ENCODE assay signal across 15 cellular contexts in genomic region chr3:171407746-171408145, GRCh38. TPM values are rescaled to one million over a fixed set of nuclear protein-coding genes. Genes with fewer than 3 reads are reported as not detected.
A peak's percentile ranks its signal among the peaks of the same experiment; 100 is the strongest.
DNase-seq lines count a peak whose midpoint lies in the region; ATAC-seq, FAIRE-seq and TF ChIP-seq lines count a peak whose summit lies in the region.
"Had no signal": no experiment of that assay in that cellular context is flagged by ENCODE, and none has a peak within 500 bp of the region (broad histone marks: within the 10 kb centered on the region; RNA-seq: fewer than 3 reads in every experiment).

No MANE protein-coding gene starts in this region.

- H3K4me1 ChIP-seq in endothelial cell of umbilical vein (ENCODE audit: control insufficient read depth, extremely low read depth, insufficient read depth, low read length), result no peaks in the 10 kb centered on the region
- no peaks in the 10 kb centered on the region for H3K4me1 ChIP-seq in smooth muscle cell (ENCODE audit: low read depth)
- H3K4me1 ChIP-seq: BLaER1 treated with 17β-estradiol and CSF1 and Interleukin-3, amounts not matched to agents 10 nM and 100 nM had no signal

- 50% methylated on average over 4 of the region's 4 CpGs for WGBS in smooth muscle cell (ENCODE audit: low lambda C conversion rate)

- H3K4me3 ChIP-seq in endothelial cell of umbilical vein (replicated peaks in 1 of 3; ENCODE audit: insufficient read depth in 1 of 3, low read depth in 1 of 3, low read length in 3 of 3) (no peak overlapping the region), smooth muscle cell (no peak overlapping the region), MG63 (no peak overlapping the region)
- H3K4me3 ChIP-seq: BLaER1 treated with 17β-estradiol and CSF1 and Interleukin-3, amounts not matched to agents 10 nM and 100 nM; transverse colon had no signal

- H3K27ac ChIP-seq in endothelial cell of umbilical vein (ENCODE audit: insufficient read depth, low read depth, low read length) (no peak overlapping the region), smooth muscle cell (ENCODE audit: low read depth) (no peak overlapping the region)
- H3K27ac ChIP-seq: BLaER1 treated with 17β-estradiol and CSF1 and Interleukin-3, amounts not matched to agents 10 nM and 100 nM; transverse colon had no signal

- H3K4me2 ChIP-seq in endothelial cell of umbilical vein (ENCODE audit: insufficient read depth, low read length), result no peak overlapping the region
- peak overlapping the region; percentile 33 for H3K4me2 ChIP-seq in smooth muscle cell
- H3K4me2 ChIP-seq: BLaER1 treated with 17β-estradiol and CSF1 and Interleukin-3, amounts not matched to agents 10 nM and 100 nM had no signal

- no peaks in the 10 kb centered on the region for H4K20me1 ChIP-seq in endothelial cell of umbilical vein (replicated peaks; ENCODE audit: control insufficient read depth, extremely low read depth, insufficient read depth, low read length)
- H4K20me1 ChIP-seq in smooth muscle cell (ENCODE audit: low read depth), result peaks cover 13% of the 10 kb centered on the region
- H4K20me1 ChIP-seq: BLaER1 treated with 17β-estradiol and CSF1 and Interleukin-3, amounts not matched to agents 10 nM and 100 nM had no signal

- no TSS peak for BruUV-seq in endothelial cell of umbilical vein (replicated peaks; lab: Mats Ljungman, UMichigan)

- H3K27ac Mint-ChIP-seq in activated naive CD4-positive, alpha-beta T cell treated with anti-CD3 and anti-CD28 coated beads, Interleukin-2, amount 50 U/mL, for 24 hours, result peak overlapping the region; percentile 57
- H3K27ac Mint-ChIP-seq in activated naive CD4-positive, alpha-beta T cell treated with anti-CD3 and anti-CD28 coated beads, Interleukin-2, amount 10 ng/mL, durations not matched to agents 7 days and 5 days, result no peak overlapping the region
- H3K27ac Mint-ChIP-seq: activated B cell treated with CpG ODN at 0.5 μM for 24 hours had no signal

- intact Hi-C loops in endothelial cell of umbilical vein (cut with micrococcal nuclease), result no loop called here

- H3K4me3 Mint-ChIP-seq in activated naive CD4-positive, alpha-beta T cell treated with anti-CD3 and anti-CD28 coated beads, Interleukin-2, amount 50 U/mL, for 24 hours, result peak overlapping the region; percentile 0
- no peak overlapping the region for H3K4me3 Mint-ChIP-seq in activated naive CD4-positive, alpha-beta T cell treated with anti-CD3 and anti-CD28 coated beads, Interleukin-2, amount 10 ng/mL, durations not matched to agents 7 days and 5 days
- H3K4me3 Mint-ChIP-seq: activated B cell treated with CpG ODN at 0.5 μM for 24 hours had no signal

- H3K9ac ChIP-seq in endothelial cell of umbilical vein (replicated peaks; ENCODE audit: extremely low read depth, insufficient read depth, low read length) (no peak overlapping the region), smooth muscle cell (ENCODE audit: low read depth) (no peak overlapping the region)
- H3K9ac ChIP-seq: BLaER1 treated with 17β-estradiol and CSF1 and Interleukin-3, amounts not matched to agents 10 nM and 100 nM had no signal

- H3K27me3 ChIP-seq in endothelial cell of umbilical vein (ENCODE audit: control insufficient read depth in 2 of 2, insufficient read depth in 2 of 2, low read length in 2 of 2) (no peaks in the 10 kb centered on the region), smooth muscle cell (ENCODE audit: low read depth) (no peaks in the 10 kb centered on the region), MG63 (no peaks in the 10 kb centered on the region)
- H3K27me3 ChIP-seq: BLaER1 treated with 17β-estradiol and CSF1 and Interleukin-3, amounts not matched to agents 10 nM and 100 nM; transverse colon had no signal

- peak; percentile 68 for FAIRE-seq in endothelial cell of umbilical vein (lab: Jason Lieb, UNC)

- H3K9me3 ChIP-seq in endothelial cell of umbilical vein (replicated peaks; ENCODE audit: control insufficient read depth, insufficient read depth, low read length) (no peaks in the 10 kb centered on the region), smooth muscle cell (replicated peaks; ENCODE audit: low read depth) (no peaks in the 10 kb centered on the region), MG63 (no peaks in the 10 kb centered on the region)
- H3K9me3 ChIP-seq: BLaER1 treated with 17β-estradiol and CSF1 and Interleukin-3, amounts not matched to agents 10 nM and 100 nM; transverse colon had no signal

- H2AFZ ChIP-seq in endothelial cell of umbilical vein (ENCODE audit: low read depth, low read length) (no peak overlapping the region), smooth muscle cell (ENCODE audit: low read depth) (no peak overlapping the region)

- H3K36me3 Mint-ChIP-seq in activated naive CD4-positive, alpha-beta T cell treated with anti-CD3 and anti-CD28 coated beads, Interleukin-2, amount 50 U/mL, for 24 hours, result peaks cover 8% of the 10 kb centered on the region
- peaks cover 32% of the 10 kb centered on the region for H3K36me3 Mint-ChIP-seq in activated naive CD4-positive, alpha-beta T cell treated with anti-CD3 and anti-CD28 coated beads, Interleukin-2, amount 10 ng/mL, durations not matched to agents 7 days and 5 days

- no peaks in the 10 kb centered on the region for H3F3A ChIP-seq in smooth muscle cell (ENCODE audit: low read depth)

- POLR2A ChIA-PET in endothelial cell of umbilical vein (lab: Charles Lee), result no interaction called here

- no peak for TF ChIP-seq CTCF in endothelial cell of umbilical vein (IDR thresholded peaks at IDR 0.05; ENCODE audit: extremely low read depth in 1 of 2, insufficient read depth in 1 of 2, low read depth in 1 of 2, low read length in 2 of 2)
- no peak for TF ChIP-seq CTCF in smooth muscle cell (IDR thresholded peaks at IDR 0.05; ENCODE audit: borderline replicate concordance, insufficient read depth, poor library complexity, severe bottlenecking)

- no peak for ATAC-seq in HG03469 (IDR thresholded peaks at IDR 0.05; ENCODE audit: unreplicated experiment)
- ATAC-seq: left colon, Panc1 had no signal

- H3K27me3 Mint-ChIP-seq in activated naive CD4-positive, alpha-beta T cell treated with anti-CD3 and anti-CD28 coated beads, Interleukin-2, amount 50 U/mL, for 24 hours, result no peaks in the 10 kb centered on the region
- H3K27me3 Mint-ChIP-seq in activated naive CD4-positive, alpha-beta T cell treated with anti-CD3 and anti-CD28 coated beads, Interleukin-2, amount 10 ng/mL, durations not matched to agents 7 days and 5 days, result no peaks in the 10 kb centered on the region

- TF ChIP-seq POLR2A in endothelial cell of umbilical vein (IDR thresholded peaks at IDR 0.05; ENCODE audit: low read depth, low read length), result no peak

- H3K79me2 ChIP-seq in endothelial cell of umbilical vein (ENCODE audit: control insufficient read depth, insufficient read depth, low read length), result peaks cover 25% of the 10 kb centered on the region
- peaks cover 17% of the 10 kb centered on the region for H3K79me2 ChIP-seq in smooth muscle cell (ENCODE audit: low read depth)

- peaks cover 84% of the 10 kb centered on the region for H3K4me1 Mint-ChIP-seq in activated naive CD4-positive, alpha-beta T cell treated with anti-CD3 and anti-CD28 coated beads, Interleukin-2, amount 50 U/mL, for 24 hours
- peaks cover 7% of the 10 kb centered on the region for H3K4me1 Mint-ChIP-seq in activated naive CD4-positive, alpha-beta T cell treated with anti-CD3 and anti-CD28 coated beads, Interleukin-2, amount 10 ng/mL, durations not matched to agents 7 days and 5 days
- H3K4me1 Mint-ChIP-seq: activated B cell treated with CpG ODN at 0.5 μM for 24 hours had no signal

- CTCF ChIA-PET in activated naive CD4-positive, alpha-beta T cell treated with anti-CD3 and anti-CD28 coated beads, Interleukin-2, amount 10 ng/mL, durations not matched to agents 7 days and 5 days (lab: Charles Lee), result no interaction called here
- CTCF ChIA-PET in endothelial cell of umbilical vein (lab: Charles Lee), result interaction anchor here (1.4 kb wide), 1 partner anchor 147 kb away, joined by 3 read pairs; no protein-coding TSS in a partner anchor

- DNase-seq in activated naive CD4-positive, alpha-beta T cell treated with anti-CD3 and anti-CD28 coated beads, Interleukin-2, amount 10 ng/mL, durations not matched to agents 7 days and 5 days, result no peak
- DNase-seq in RKO (ENCODE audit: low spot score), result peak; percentile 83
- peak; percentile 36 for DNase-seq in endothelial cell of umbilical vein (ENCODE audit: low read depth, low spot score)
- DNase-seq in smooth muscle cell (lab: John Stamatoyannopoulos, UW; ENCODE audit: unreplicated experiment), result no peak
- no peak for DNase-seq in DMS79 (lab: John Stamatoyannopoulos, UW)
- DNase-seq in MG63, result no peak
- DNase-seq: activated B cell treated with CpG ODN at 0.5 μM for 24 hours, anterior cingulate cortex, left colon, NCI-H2081, transverse colon had no signal

- H3K36me3 ChIP-seq in endothelial cell of umbilical vein (ENCODE audit: control insufficient read depth in 2 of 2, extremely low read depth in 1 of 2, insufficient read depth in 2 of 2, low read length in 2 of 2) (no peaks in the 10 kb centered on the region), smooth muscle cell (ENCODE audit: low read depth) (no peaks in the 10 kb centered on the region), MG63 (no peaks in the 10 kb centered on the region)
- H3K36me3 ChIP-seq: BLaER1 treated with 17β-estradiol and CSF1 and Interleukin-3, amounts not matched to agents 10 nM and 100 nM; transverse colon had no signal

- no peaks in the 10 kb centered on the region for H3K9me3 Mint-ChIP-seq in activated naive CD4-positive, alpha-beta T cell treated with anti-CD3 and anti-CD28 coated beads, Interleukin-2, amount 50 U/mL, for 24 hours
- H3K9me3 Mint-ChIP-seq in activated naive CD4-positive, alpha-beta T cell treated with anti-CD3 and anti-CD28 coated beads, Interleukin-2, amount 10 ng/mL, durations not matched to agents 7 days and 5 days, result no peaks in the 10 kb centered on the region
- H3K9me3 Mint-ChIP-seq: activated B cell treated with CpG ODN at 0.5 μM for 24 hours had no signal

- H3K9me1 ChIP-seq in endothelial cell of umbilical vein (replicated peaks; ENCODE audit: control insufficient read depth, extremely low read depth, insufficient read depth, low read length), result no peaks in the 10 kb centered on the region

- dilution Hi-C loops in endothelial cell of umbilical vein (cut with MboI; ENCODE audit: extremely low pct_ligation_motif_present, low sequenced_read_pairs), result no loop called here

TF ChIP-seq in endothelial cell of umbilical vein, 7 proteins besides CTCF, POLR2A, EP300 and RAD21 (continues in another document):
- TF ChIP-seq MYC (IDR thresholded peaks at IDR 0.05; ENCODE audit: low read depth, low read length), result no peak

RNA-seq across cellular contexts. Expression of gene TNIK, which starts 52.5 kb away (rescaled TPM):
- 29.6 and 39.7 TPM in 2 replicates for total RNA-seq in endothelial cell of umbilical vein
- 8.4 and 10.9 TPM in 2 replicates for polyA plus RNA-seq in endothelial cell of umbilical vein
- 13.1 and 16.0 TPM in 2 replicates for polyA plus RNA-seq in endothelial cell of umbilical vein (2011; cell fraction: cytosol; rRNA removed)
- polyA plus RNA-seq in endothelial cell of umbilical vein (2011; cell fraction: nucleus; rRNA removed), result 47.2 and 66.5 TPM in 2 replicates
- 28.6 and 47.4 TPM in 2 replicates for polyA plus RNA-seq in endothelial cell of umbilical vein (2012)
- polyA minus RNA-seq in endothelial cell of umbilical vein, result 47.3 and 56.8 TPM in 2 replicates
- 0.41 TPM for polyA minus RNA-seq in endothelial cell of umbilical vein (2011; cell fraction: cytosol; rRNA and poly(A)+ RNA removed)
- polyA minus RNA-seq in endothelial cell of umbilical vein (2011; cell fraction: nucleus; rRNA and poly(A)+ RNA removed), result 96.8 and 159 TPM in 2 replicates
- total RNA-seq in smooth muscle cell, result 12.5 and 20.0 TPM in 2 replicates
- 10.1 and 10.4 TPM in 2 replicates for polyA plus RNA-seq in smooth muscle cell
- total RNA-seq in MG63 (2014; rRNA removed; shearing (Covaris generic); ENCODE audit: low replicate concordance), result 0.07 TPM in 2 replicates

Comparison
In these comparisons a context has a peak if more than half of its experiments do, and no peak if none do; other contexts are left out.
1. DNase-seq: peak in RKO (single experiment) and endothelial cell of umbilical vein (single experiment); none in activated naive CD4-positive, alpha-beta T cell treated with anti-CD3 and anti-CD28 coated beads, Interleukin-2, amount 10 ng/mL, durations not matched to agents 7 days and 5 days (single experiment), smooth muscle cell (single experiment), DMS79 (single experiment) and MG63 (single experiment).
2. RNA of gene TNIK, which starts 52.5 kb away (total RNA-seq): 29.6 to 39.7 TPM in endothelial cell of umbilical vein and 12.5 to 20.0 TPM in smooth muscle cell; 0.07 TPM in MG63; every median in the first group is over 10 times any median in the second.